ENCODE assay signal across 1 cellular context in the genomic region with DNA sequence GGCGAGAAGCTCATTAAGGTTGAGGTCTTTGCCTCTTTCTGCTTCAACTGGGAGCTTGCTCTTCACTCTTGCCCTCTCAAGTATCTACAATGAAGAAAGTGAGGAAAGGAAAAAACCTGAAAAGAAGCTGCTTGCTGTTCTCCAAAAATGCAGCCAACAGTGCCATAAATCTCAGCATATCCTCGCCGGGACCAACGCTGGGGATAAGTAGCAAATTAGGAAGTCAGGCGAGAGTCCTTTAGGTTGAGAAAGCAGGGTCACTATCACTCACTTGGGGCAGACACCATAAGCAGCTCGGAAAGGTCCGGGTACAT.
TF ChIP-seq lines count a peak whose summit lies in the region.

No MANE protein-coding gene starts in this region.

TF ChIP-seq in HepG2, 621 proteins besides CTCF, POLR2A, EP300 and RAD21:
- no peak for TF ChIP-seq ZNF543 (CRISPR knock-in tag; IDR thresholded peaks at IDR 0.05)
- peak; percentile 53 for TF ChIP-seq ASH2L (IDR thresholded peaks at IDR 0.05; ENCODE audit: insufficient read length, low read depth, low read length)
- 0 out of 2 replicates have a peak, but pooled peaks have one; percentile 13 for TF ChIP-seq ZNF747 (CRISPR knock-in tag; IDR thresholded peaks at IDR 0.05; ENCODE audit: borderline replicate concordance)
- TF ChIP-seq, protein P1, sequence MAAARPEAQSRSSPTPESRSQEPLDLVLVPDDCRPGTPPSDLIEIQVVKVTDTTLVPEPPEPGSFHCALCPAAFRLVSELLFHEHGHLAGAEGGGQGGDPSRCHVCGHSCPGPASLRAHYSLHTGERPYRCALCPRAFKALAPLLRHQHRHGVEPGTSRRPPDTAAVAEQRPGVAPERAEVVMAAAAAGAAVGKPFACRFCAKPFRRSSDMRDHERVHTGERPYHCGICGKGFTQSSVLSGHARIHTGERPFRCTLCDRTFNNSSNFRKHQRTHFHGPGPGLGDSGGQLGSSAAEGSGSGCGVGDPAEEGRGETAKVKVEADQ (CRISPR knock-in tag; IDR thresholded peaks at IDR 0.05; ENCODE audit: borderline replicate concordance): no peak
- TF ChIP-seq, protein P2, sequence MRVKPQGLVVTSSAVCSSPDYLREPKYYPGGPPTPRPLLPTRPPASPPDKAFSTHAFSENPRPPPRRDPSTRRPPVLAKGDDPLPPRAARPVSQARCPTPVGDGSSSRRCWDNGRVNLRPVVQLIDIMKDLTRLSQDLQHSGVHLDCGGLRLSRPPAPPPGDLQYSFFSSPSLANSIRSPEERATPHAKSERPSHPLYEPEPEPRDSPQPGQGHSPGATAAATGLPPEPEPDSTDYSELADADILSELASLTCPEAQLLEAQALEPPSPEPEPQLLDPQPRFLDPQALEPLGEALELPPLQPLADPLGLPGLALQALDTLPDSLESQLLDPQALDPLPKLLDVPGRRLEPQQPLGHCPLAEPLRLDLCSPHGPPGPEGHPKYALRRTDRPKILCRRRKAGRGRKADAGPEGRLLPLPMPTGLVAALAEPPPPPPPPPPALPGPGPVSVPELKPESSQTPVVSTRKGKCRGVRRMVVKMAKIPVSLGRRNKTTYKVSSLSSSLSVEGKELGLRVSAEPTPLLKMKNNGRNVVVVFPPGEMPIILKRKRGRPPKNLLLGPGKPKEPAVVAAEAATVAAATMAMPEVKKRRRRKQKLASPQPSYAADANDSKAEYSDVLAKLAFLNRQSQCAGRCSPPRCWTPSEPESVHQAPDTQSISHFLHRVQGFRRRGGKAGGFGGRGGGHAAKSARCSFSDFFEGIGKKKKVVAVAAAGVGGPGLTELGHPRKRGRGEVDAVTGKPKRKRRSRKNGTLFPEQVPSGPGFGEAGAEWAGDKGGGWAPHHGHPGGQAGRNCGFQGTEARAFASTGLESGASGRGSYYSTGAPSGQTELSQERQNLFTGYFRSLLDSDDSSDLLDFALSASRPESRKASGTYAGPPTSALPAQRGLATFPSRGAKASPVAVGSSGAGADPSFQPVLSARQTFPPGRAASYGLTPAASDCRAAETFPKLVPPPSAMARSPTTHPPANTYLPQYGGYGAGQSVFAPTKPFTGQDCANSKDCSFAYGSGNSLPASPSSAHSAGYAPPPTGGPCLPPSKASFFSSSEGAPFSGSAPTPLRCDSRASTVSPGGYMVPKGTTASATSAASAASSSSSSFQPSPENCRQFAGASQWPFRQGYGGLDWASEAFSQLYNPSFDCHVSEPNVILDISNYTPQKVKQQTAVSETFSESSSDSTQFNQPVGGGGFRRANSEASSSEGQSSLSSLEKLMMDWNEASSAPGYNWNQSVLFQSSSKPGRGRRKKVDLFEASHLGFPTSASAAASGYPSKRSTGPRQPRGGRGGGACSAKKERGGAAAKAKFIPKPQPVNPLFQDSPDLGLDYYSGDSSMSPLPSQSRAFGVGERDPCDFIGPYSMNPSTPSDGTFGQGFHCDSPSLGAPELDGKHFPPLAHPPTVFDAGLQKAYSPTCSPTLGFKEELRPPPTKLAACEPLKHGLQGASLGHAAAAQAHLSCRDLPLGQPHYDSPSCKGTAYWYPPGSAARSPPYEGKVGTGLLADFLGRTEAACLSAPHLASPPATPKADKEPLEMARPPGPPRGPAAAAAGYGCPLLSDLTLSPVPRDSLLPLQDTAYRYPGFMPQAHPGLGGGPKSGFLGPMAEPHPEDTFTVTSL (CRISPR knock-in tag; IDR thresholded peaks at IDR 0.05; ENCODE audit: borderline replicate concordance): no peak
- no peak for TF ChIP-seq SNAPC2 (CRISPR knock-in tag; IDR thresholded peaks at IDR 0.05)
- TF ChIP-seq ZFP1 (CRISPR knock-in tag; IDR thresholded peaks at IDR 0.05): no peak
- TF ChIP-seq ZBTB7A (CRISPR knock-in tag; IDR thresholded peaks at IDR 0.05): 0 out of 2 replicates have a peak, but pooled peaks have one; percentile 34
- TF ChIP-seq ZMAT3 (CRISPR knock-in tag; conservative IDR thresholded peaks at IDR 0.05): 0 out of 2 replicates have a peak, but pooled peaks have one; percentile 19
- TF ChIP-seq ZSCAN29 (CRISPR knock-in tag; conservative IDR thresholded peaks at IDR 0.05): 0 out of 2 replicates have a peak, but pooled peaks have one; percentile 5
- TF ChIP-seq IRX3 (CRISPR knock-in tag; IDR thresholded peaks at IDR 0.05; ENCODE audit: borderline replicate concordance, low read depth): no peak
- TF ChIP-seq, protein P3, sequence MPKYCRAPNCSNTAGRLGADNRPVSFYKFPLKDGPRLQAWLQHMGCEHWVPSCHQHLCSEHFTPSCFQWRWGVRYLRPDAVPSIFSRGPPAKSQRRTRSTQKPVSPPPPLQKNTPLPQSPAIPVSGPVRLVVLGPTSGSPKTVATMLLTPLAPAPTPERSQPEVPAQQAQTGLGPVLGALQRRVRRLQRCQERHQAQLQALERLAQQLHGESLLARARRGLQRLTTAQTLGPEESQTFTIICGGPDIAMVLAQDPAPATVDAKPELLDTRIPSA (CRISPR knock-in tag; IDR thresholded peaks at IDR 0.05; ENCODE audit: borderline replicate concordance): 0 out of 2 replicates have a peak, but pooled peaks have one; percentile 23
- TF ChIP-seq KDM5A (IDR thresholded peaks at IDR 0.05; ENCODE audit: borderline replicate concordance, low read length): peak; percentile 96
- TF ChIP-seq, protein P4, sequence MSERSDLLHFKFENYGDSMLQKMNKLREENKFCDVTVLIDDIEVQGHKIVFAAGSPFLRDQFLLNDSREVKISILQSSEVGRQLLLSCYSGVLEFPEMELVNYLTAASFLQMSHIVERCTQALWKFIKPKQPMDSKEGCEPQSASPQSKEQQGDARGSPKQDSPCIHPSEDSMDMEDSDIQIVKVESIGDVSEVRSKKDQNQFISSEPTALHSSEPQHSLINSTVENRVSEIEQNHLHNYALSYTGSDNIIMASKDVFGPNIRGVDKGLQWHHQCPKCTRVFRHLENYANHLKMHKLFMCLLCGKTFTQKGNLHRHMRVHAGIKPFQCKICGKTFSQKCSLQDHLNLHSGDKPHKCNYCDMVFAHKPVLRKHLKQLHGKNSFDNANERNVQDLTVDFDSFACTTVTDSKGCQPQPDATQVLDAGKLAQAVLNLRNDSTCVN (CRISPR knock-in tag; IDR thresholded peaks at IDR 0.05; ENCODE audit: borderline replicate concordance): no peak
- TF ChIP-seq ZNF678 (CRISPR knock-in tag; IDR thresholded peaks at IDR 0.05): no peak
- no peak for TF ChIP-seq ZNF335 (CRISPR knock-in tag; IDR thresholded peaks at IDR 0.05)
